Comparison of ENCODE assay signal across 8 cellular contexts in genomic region chr3:194133661-194134230, GRCh38. TPM values are rescaled to one million over a fixed set of nuclear protein-coding genes. Genes with fewer than 3 reads are reported as not detected.
DNase-seq lines count a peak whose midpoint lies in the region; ATAC-seq and TF ChIP-seq lines count a peak whose summit lies in the region.

No MANE protein-coding gene starts in this region.

- H3K4me1 ChIP-seq in Panc1 (ENCODE audit: control insufficient read depth, insufficient read depth, low read length), result peaks cover 52% of the 10 kb centered on the region
- peaks cover 50% of the 10 kb centered on the region for H3K4me1 ChIP-seq in mammary epithelial cell (ENCODE audit: insufficient read depth, low read length)

- CTCF ChIA-PET in Panc1 (lab: Charles Lee) (no interaction called here), mammary epithelial cell (lab: Charles Lee; ENCODE audit: low non-redundant PET) (interaction anchor here (0.6 kb wide), 2 partner anchors 156 to 318 kb away, joined by 8 read pairs; no protein-coding TSS in a partner anchor)

- no peaks in the 10 kb centered on the region for H3K27me3 ChIP-seq in Panc1 (ENCODE audit: control insufficient read depth, insufficient read depth, low read length)
- H3K27me3 ChIP-seq in mammary epithelial cell (ENCODE audit: insufficient read depth, low read length), result no peaks in the 10 kb centered on the region

- dilution Hi-C loops in mammary epithelial cell (cut with HindIII; ENCODE audit: low sequenced_read_pairs), result no loop called here

- POLR2A ChIA-PET in Panc1 (lab: Charles Lee), result interaction anchor here (0.6 to 0.7 kb wide), 5 partner anchors 9 to 101 kb away, joined by 3 to 8 read pairs (median 4); no protein-coding TSS in a partner anchor

- in situ Hi-C loops in Panc1 (cut with HindIII; ENCODE audit: low pct_unique_long_range_greater_than_20kb, low sequenced_read_pairs) (no loop called here), mammary epithelial cell (cut with MboI; ENCODE audit: low sequenced_read_pairs in 2 of 2) (loop anchor here (10.0 kb wide), 1 partner anchor 349 kb away; no protein-coding TSS in a partner anchor)

- H3K36me3 ChIP-seq in Panc1 (ENCODE audit: control insufficient read depth, insufficient read depth, low read length), result peaks cover 2% of the 10 kb centered on the region
- H3K36me3 ChIP-seq in mammary epithelial cell (ENCODE audit: insufficient read depth, low read length), result peaks cover 3% of the 10 kb centered on the region

- peak overlapping the region; percentile 62 for H3K9ac ChIP-seq in mammary epithelial cell (ENCODE audit: insufficient read depth, low read length)

- intact Hi-C loops in Panc1 (cut with micrococcal nuclease; ENCODE audit: unreplicated experiment), result loop anchor here (1.0 to 10.0 kb wide), 4 partner anchors 56 to 352 kb away; no protein-coding TSS in a partner anchor
- intact Hi-C loops in mammary epithelial cell (cut with micrococcal nuclease), result loop anchor here (2.0 kb wide), 1 partner anchor 181 kb away; no protein-coding TSS in a partner anchor

- TF ChIP-seq CTCF in 22Rv1 (IDR thresholded peaks at IDR 0.05) (no peak), GM12864 (IDR thresholded peaks at IDR 0.05; ENCODE audit: low read depth, low read length, missing control alignments) (no peak), Panc1 (IDR thresholded peaks at IDR 0.05) (no peak), mammary epithelial cell (conservative IDR thresholded peaks at IDR 0.05 in 1 of 2, IDR thresholded peaks at IDR 0.05 in 1 of 2; ENCODE audit: extremely low read depth in 1 of 2, insufficient read depth in 1 of 2, low read depth in 1 of 2, low read length in 2 of 2) (no peak)

- ATAC-seq in Panc1 (peak; percentile 10; the same call in 1 of the 2 replicates), esophagus mucosa (no peak)

- H3K9me3 ChIP-seq in Panc1 (ENCODE audit: control insufficient read depth, insufficient read depth, low read depth, low read length) (no peaks in the 10 kb centered on the region), mammary epithelial cell (replicated peaks; ENCODE audit: insufficient read depth, low read length) (no peaks in the 10 kb centered on the region)

- H3K27ac ChIP-seq in 22Rv1 (peak overlapping the region; percentile 99), Panc1 (ENCODE audit: low read length) (peak overlapping the region; percentile 97), mammary epithelial cell (ENCODE audit: insufficient read depth, low read depth, low read length) (peak overlapping the region; percentile 85)

- H4K20me1 ChIP-seq in mammary epithelial cell (ENCODE audit: insufficient read depth, low read length), result no peaks in the 10 kb centered on the region

- DNase-seq in GM12864 (ENCODE audit: low read depth) (no peak), Panc1 (ENCODE audit: low read depth, low spot score) (no peak), mammary epithelial cell (peak; percentile 47), left kidney (ENCODE audit: low read depth, low spot score) (peak; percentile 89), NOMO-1 treated with dmso at 0.1 percent for 144 hours (lab: John Stamatoyannopoulos, UW; ENCODE audit: unreplicated experiment) (no peak)
- peak; percentile 12 for DNase-seq in stimulated activated CD8-positive, alpha-beta memory T cell treated with anti-CD3 and anti-CD28 coated beads, Interleukin-4, amount 100 ng/mL, for 24 hours (ENCODE audit: low read depth)

- H3K79me2 ChIP-seq in mammary epithelial cell (ENCODE audit: insufficient read depth, low read length), result peaks cover 20% of the 10 kb centered on the region

- no peak overlapping the region for H2AFZ ChIP-seq in mammary epithelial cell (ENCODE audit: low read depth, low read length)

- WGBS in mammary epithelial cell (ENCODE audit: low coverage, missing lambda C conversion rate), result 30% methylated on average over 11 of the region's 41 CpGs

- no TSS peak for BruUV-seq in Panc1 (replicated peaks; lab: Mats Ljungman, UMichigan)
- BruUV-seq in mammary epithelial cell (replicated peaks; lab: Mats Ljungman, UMichigan), result no TSS peak

- peak overlapping the region; percentile 34 for H3K4me3 ChIP-seq in GM12864 (ENCODE audit: low read depth, low read length)
- H3K4me3 ChIP-seq in Panc1 (ENCODE audit: low read depth in 2 of 2, low read length in 2 of 2), result peak overlapping the region; percentile 37 to 60
- peak overlapping the region in 2 of 3 experiments; percentile 3 to 42 for H3K4me3 ChIP-seq in mammary epithelial cell (replicated peaks in 1 of 3; ENCODE audit: insufficient read depth in 1 of 3, low read depth in 2 of 3, low read length in 3 of 3)

- H3K4me2 ChIP-seq in mammary epithelial cell (ENCODE audit: insufficient read depth, low read depth, low read length), result peak overlapping the region; percentile 91

RNA-seq across cellular contexts. Expression of gene HES1, which starts 2.2 kb away (rescaled TPM):
- 28.5 TPM for total RNA-seq in Panc1 (2021; ENCODE audit: unreplicated experiment)
- polyA plus RNA-seq in Panc1 (2012; ENCODE audit: insufficient read length), result 33.2 TPM
- total RNA-seq in mammary epithelial cell, result 10 to 100 TPM; 33.0 to 74.4 TPM
- 22.7 TPM for polyA plus RNA-seq in mammary epithelial cell
- 12.6 TPM for polyA minus RNA-seq in mammary epithelial cell
- total RNA-seq in esophagus mucosa, result 95.2 TPM

Comparison
In these comparisons a context has a peak if more than half of its experiments do, and no peak if none do; other contexts are left out.
1. DNase-seq: peak in mammary epithelial cell (single experiment), left kidney (single experiment) and stimulated activated CD8-positive, alpha-beta memory T cell treated with anti-CD3 and anti-CD28 coated beads, Interleukin-4, amount 100 ng/mL, for 24 hours (single experiment); none in GM12864 (single experiment), Panc1 (single experiment) and NOMO-1 treated with dmso at 0.1 percent for 144 hours (single experiment).
2. Peak in every context shown above with its lines, with median percentiles within 50 percentile points of each other: H3K27ac ChIP-seq and H3K4me3 ChIP-seq.